In the genomic region with DNA sequence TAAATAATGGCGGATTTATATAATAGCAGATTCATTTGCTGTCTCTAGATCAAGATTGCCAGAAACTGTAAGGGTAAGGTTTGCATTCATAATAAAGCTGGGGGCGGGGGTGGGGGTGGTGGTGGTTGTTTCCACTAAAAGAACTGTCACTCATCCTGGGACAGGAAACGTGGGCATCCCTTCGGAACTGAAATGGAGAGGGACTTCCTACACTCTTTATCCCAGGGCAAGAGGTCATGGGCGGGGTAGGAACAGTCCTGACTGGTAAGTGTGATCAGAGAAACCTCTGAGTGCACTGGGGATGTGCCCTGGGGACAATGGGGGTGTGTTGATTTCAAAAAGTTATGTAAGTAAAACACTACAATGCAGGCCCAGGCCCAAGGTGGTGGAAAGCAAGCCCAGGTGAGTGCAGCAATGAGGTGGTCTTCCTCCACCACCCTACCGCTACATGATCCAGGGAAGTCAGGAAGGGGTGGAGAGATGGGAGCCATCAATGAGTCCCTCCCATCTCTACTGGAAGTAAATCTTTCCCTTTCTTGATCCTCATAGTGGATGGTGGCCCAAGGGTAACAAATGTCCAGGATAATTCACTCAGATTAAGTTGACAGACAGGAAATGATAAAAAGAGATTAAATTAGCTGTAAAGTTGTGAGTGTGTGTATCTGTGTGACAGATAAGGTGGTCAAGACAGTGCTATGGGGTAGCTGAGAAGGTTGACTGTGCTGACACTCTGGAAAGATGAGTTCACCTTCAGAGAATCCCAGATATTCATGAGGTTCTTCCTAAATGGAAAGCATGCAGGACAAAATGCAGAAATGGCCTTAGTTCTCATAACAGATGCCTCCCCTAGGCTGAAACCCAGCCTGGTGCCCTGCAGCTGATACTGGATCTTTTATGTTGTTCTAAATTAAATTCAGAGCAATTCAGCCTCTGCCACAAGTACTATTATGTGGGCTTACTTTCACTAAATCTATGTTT, we compare ENCODE assay signal across 25 cellular contexts.
DNase-seq lines count a peak whose midpoint lies in the region; ATAC-seq and TF ChIP-seq lines count a peak whose summit lies in the region.
"Had no signal": no experiment of that assay in that cellular context is flagged by ENCODE, and none has a peak within 500 bp of the region (broad histone marks: within the 10 kb centered on the region; RNA-seq: fewer than 3 reads in every experiment).

No MANE protein-coding gene starts in this region.

- peak; percentile 48 for DNase-seq in Karpas-422
- DNase-seq in dedifferentiated amniotic fluid mesenchymal stem cell (ENCODE audit: extremely low spot score), result peak; percentile 34
- DNase-seq in CD4-positive, alpha-beta memory T cell, result no peak
- DNase-seq in AG08396 (ENCODE audit: low spot score), result no peak
- DNase-seq in T-cell, result no peak
- DNase-seq: ACHN; activated CD4-positive, alpha-beta T cell treated with anti-CD3 and anti-CD28 coated beads, Interleukin-2, amount 50 U/mL, for 4 hours; activated CD8-positive, alpha-beta memory T cell treated with anti-CD3 and anti-CD28 coated beads, Interleukin-2, amount 50 U/mL, for 48 hours; body of pancreas; CD4-positive, CD25-positive, alpha-beta regulatory T cell; effector CD8-positive, alpha-beta T cell; GF-D8; left cardiac atrium; naive thymus-derived CD8-positive, alpha-beta T cell; NCI-H2081; NCI-H510A; PC-9; right lobe of liver; T-helper 2 cell had no signal

- ATAC-seq in T-cell (replicated peaks in 1 of 4), result no peak
- ATAC-seq in HG02938 (IDR thresholded peaks at IDR 0.05; ENCODE audit: unreplicated experiment), result no peak
- ATAC-seq: body of pancreas; naive thymus-derived CD8-positive, alpha-beta T cell; right lobe of liver; WTC11 had no signal

- H3K9me3 ChIP-seq in BLaER1 (no peaks in the 10 kb centered on the region), Karpas-422 (ENCODE audit: low read length) (no peaks in the 10 kb centered on the region), neural cell (ENCODE audit: low read length) (no peaks in the 10 kb centered on the region)
- no peaks in the 10 kb centered on the region for H3K9me3 ChIP-seq in CD4-positive, alpha-beta memory T cell (ENCODE audit: control insufficient read depth in 1 of 2, low read length in 2 of 2)
- H3K9me3 ChIP-seq: body of pancreas, esophagus muscularis mucosa, right lobe of liver had no signal

- intact Hi-C loops in CD4-positive, alpha-beta memory T cell (cut with micrococcal nuclease), result no loop called here

- no peaks in the 10 kb centered on the region for H3K27me3 ChIP-seq in BLaER1
- no peaks in the 10 kb centered on the region for H3K27me3 ChIP-seq in Karpas-422 (ENCODE audit: low read length)
- no peaks in the 10 kb centered on the region for H3K27me3 ChIP-seq in neural cell (ENCODE audit: insufficient read depth, low read depth, low read length)
- H3K27me3 ChIP-seq in CD4-positive, alpha-beta memory T cell (ENCODE audit: insufficient read depth, low read length), result no peaks in the 10 kb centered on the region
- H3K27me3 ChIP-seq: body of pancreas, esophagus muscularis mucosa, right lobe of liver had no signal

- H3K27me3 Mint-ChIP-seq in CD4-positive, alpha-beta memory T cell, result peaks cover 2 to 6% of the 10 kb centered on the region in 2 donors
- peaks cover 8 to 37% of the 10 kb centered on the region in 2 donors for H3K27me3 Mint-ChIP-seq in T-cell
- H3K27me3 Mint-ChIP-seq: CD4-positive, CD25-positive, alpha-beta regulatory T cell had no signal

- H4K20me1 ChIP-seq in BLaER1, result no peaks in the 10 kb centered on the region
- no peaks in the 10 kb centered on the region for H4K20me1 ChIP-seq in Karpas-422 (ENCODE audit: insufficient read depth, low read depth, low read length)
- no peaks in the 10 kb centered on the region for H4K20me1 ChIP-seq in neural cell (ENCODE audit: insufficient read depth)

- no peak overlapping the region for H3K27ac Mint-ChIP-seq in CD4-positive, alpha-beta memory T cell
- no peak overlapping the region for H3K27ac Mint-ChIP-seq in T-cell
- H3K27ac Mint-ChIP-seq: CD4-positive, CD25-positive, alpha-beta regulatory T cell; naive thymus-derived CD8-positive, alpha-beta T cell; WTC11 had no signal

- H2AFZ ChIP-seq in Karpas-422 (ENCODE audit: low read length) (no peak overlapping the region), neural cell (ENCODE audit: low read depth, low read length) (no peak overlapping the region)
- H2AFZ ChIP-seq: parathyroid adenoma, PC-9 had no signal

- H3K27ac ChIP-seq in BLaER1 (no peak overlapping the region), Karpas-422 (ENCODE audit: low read length) (peak overlapping the region; percentile 96), neural cell (ENCODE audit: low read length) (peak overlapping the region; percentile 17)
- no peak overlapping the region for H3K27ac ChIP-seq in CD4-positive, alpha-beta memory T cell (ENCODE audit: low read depth, low read length)
- H3K27ac ChIP-seq: body of pancreas, esophagus muscularis mucosa, parathyroid adenoma, PC-9, right lobe of liver had no signal

- POLR2A ChIA-PET in CD4-positive, alpha-beta memory T cell (lab: Charles Lee; ENCODE audit: partially characterized antibody), result no interaction called here
- POLR2A ChIA-PET in T-cell (lab: Charles Lee), result interaction anchor here in 1 of 2 donors (0.6 kb wide), 1 partner anchor 19 kb away, joined by 4 read pairs; no protein-coding TSS in a partner anchor

- no peak for TF ChIP-seq RAD21 in neural cell (conservative IDR thresholded peaks at IDR 0.05)

- H3K9me2 ChIP-seq in Karpas-422 (replicated peaks; ENCODE audit: insufficient read depth, low read length) (no peaks in the 10 kb centered on the region), neural cell (ENCODE audit: insufficient read depth, low read length) (no peaks in the 10 kb centered on the region)

- H3K4me1 ChIP-seq in BLaER1 (peaks cover 24% of the 10 kb centered on the region), Karpas-422 (ENCODE audit: low read length) (peaks cover 47% of the 10 kb centered on the region)
- no peaks in the 10 kb centered on the region for H3K4me1 ChIP-seq in CD4-positive, alpha-beta memory T cell (ENCODE audit: insufficient read depth, low read length)
- H3K4me1 ChIP-seq: body of pancreas, parathyroid adenoma, right lobe of liver had no signal

- no peaks in the 10 kb centered on the region for H3K9me3 Mint-ChIP-seq in CD4-positive, alpha-beta memory T cell
- H3K9me3 Mint-ChIP-seq in T-cell, result peaks cover 0 to 6% (median 0%) of the 10 kb centered on the region in 3 donors
- H3K9me3 Mint-ChIP-seq: CD4-positive, CD25-positive, alpha-beta regulatory T cell; naive thymus-derived CD8-positive, alpha-beta T cell had no signal

- no peaks in the 10 kb centered on the region for H3K36me3 ChIP-seq in BLaER1
- no peaks in the 10 kb centered on the region for H3K36me3 ChIP-seq in Karpas-422 (ENCODE audit: insufficient read depth, low read length)
- no peaks in the 10 kb centered on the region for H3K36me3 ChIP-seq in neural cell (ENCODE audit: insufficient read depth, low read length)
- H3K36me3 ChIP-seq in CD4-positive, alpha-beta memory T cell (ENCODE audit: insufficient read depth, low read length), result no peaks in the 10 kb centered on the region
- H3K36me3 ChIP-seq: esophagus muscularis mucosa, right lobe of liver had no signal

- H3K4me3 ChIP-seq in BLaER1, result no peak overlapping the region
- H3K4me3 ChIP-seq in Karpas-422 (ENCODE audit: low read length), result peak overlapping the region; percentile 23; the same call in 1 of the 2 replicates
- no peak overlapping the region for H3K4me3 ChIP-seq in neural cell (ENCODE audit: low read length)
- H3K4me3 ChIP-seq in CD4-positive, alpha-beta memory T cell (ENCODE audit: low read length in 2 of 2), result no peak overlapping the region
- H3K4me3 ChIP-seq: body of pancreas, esophagus muscularis mucosa, PC-9, right lobe of liver had no signal

- H3K4me3 Mint-ChIP-seq in CD4-positive, alpha-beta memory T cell, result no peak overlapping the region
- no peak overlapping the region for H3K4me3 Mint-ChIP-seq in T-cell
- H3K4me3 Mint-ChIP-seq: CD4-positive, CD25-positive, alpha-beta regulatory T cell; naive thymus-derived CD8-positive, alpha-beta T cell; WTC11 had no signal

- CTCF ChIA-PET in CD4-positive, alpha-beta memory T cell (lab: Charles Lee; ENCODE audit: partially characterized antibody), result no interaction called here
- CTCF ChIA-PET in T-cell (lab: Charles Lee), result interaction anchor here in 1 of 2 donors (0.6 kb wide), 1 partner anchor 1549 kb away, joined by 4 read pairs; no protein-coding TSS in a partner anchor

- H3K4me2 ChIP-seq in BLaER1 (peak overlapping the region; percentile 36), Karpas-422 (ENCODE audit: low read depth, low read length, poor library complexity, severe bottlenecking) (peak overlapping the region; percentile 71), neural cell (ENCODE audit: low read length) (no peak overlapping the region)
- H3K4me2 ChIP-seq: PC-9 had no signal

- H3K4me1 Mint-ChIP-seq in CD4-positive, alpha-beta memory T cell, result no peaks in the 10 kb centered on the region
- no peaks in the 10 kb centered on the region for H3K4me1 Mint-ChIP-seq in T-cell
- H3K4me1 Mint-ChIP-seq: CD4-positive, CD25-positive, alpha-beta regulatory T cell; naive thymus-derived CD8-positive, alpha-beta T cell had no signal

- H3K9ac ChIP-seq in BLaER1, result no peak overlapping the region
- H3K9ac ChIP-seq in Karpas-422 (ENCODE audit: low read length), result peak overlapping the region; percentile 57
- H3K9ac ChIP-seq in neural cell (ENCODE audit: low read length), result no peak overlapping the region
- H3K9ac ChIP-seq: parathyroid adenoma had no signal

- H3K79me2 ChIP-seq in Karpas-422 (ENCODE audit: low read length) (no peaks in the 10 kb centered on the region), neural cell (replicated peaks; ENCODE audit: insufficient read depth, low read length) (no peaks in the 10 kb centered on the region)
- H3K79me2 ChIP-seq: parathyroid adenoma had no signal

- no peak for TF ChIP-seq EP300 in neural cell (conservative IDR thresholded peaks at IDR 0.05; ENCODE audit: poor library complexity, severe bottlenecking)

- no peaks in the 10 kb centered on the region for H3K36me3 Mint-ChIP-seq in CD4-positive, alpha-beta memory T cell
- no peaks in the 10 kb centered on the region for H3K36me3 Mint-ChIP-seq in T-cell
- H3K36me3 Mint-ChIP-seq: CD4-positive, CD25-positive, alpha-beta regulatory T cell; naive thymus-derived CD8-positive, alpha-beta T cell; WTC11 had no signal

- no peaks in the 10 kb centered on the region for H3F3A ChIP-seq in neural cell (ENCODE audit: insufficient read depth, low read length, poor library complexity, severe bottlenecking)

- TF ChIP-seq CTCF in neural cell (IDR thresholded peaks at IDR 0.05; ENCODE audit: poor library complexity, severe bottlenecking), result no peak

Comparison
In these comparisons a context has a peak if more than half of its experiments do, and no peak if none do; other contexts are left out.
1. H3K27ac ChIP-seq: peak in Karpas-422 (single experiment) and neural cell (single experiment); none in BLaER1 (single experiment) and CD4-positive, alpha-beta memory T cell (single experiment).
2. DNase-seq: peak in Karpas-422 (single experiment) and dedifferentiated amniotic fluid mesenchymal stem cell (single experiment); none in CD4-positive, alpha-beta memory T cell (0 of 5), AG08396 (single experiment) and T-cell (0 of 34).